ENCODE assay signal across 27 cellular contexts in the genomic region with DNA sequence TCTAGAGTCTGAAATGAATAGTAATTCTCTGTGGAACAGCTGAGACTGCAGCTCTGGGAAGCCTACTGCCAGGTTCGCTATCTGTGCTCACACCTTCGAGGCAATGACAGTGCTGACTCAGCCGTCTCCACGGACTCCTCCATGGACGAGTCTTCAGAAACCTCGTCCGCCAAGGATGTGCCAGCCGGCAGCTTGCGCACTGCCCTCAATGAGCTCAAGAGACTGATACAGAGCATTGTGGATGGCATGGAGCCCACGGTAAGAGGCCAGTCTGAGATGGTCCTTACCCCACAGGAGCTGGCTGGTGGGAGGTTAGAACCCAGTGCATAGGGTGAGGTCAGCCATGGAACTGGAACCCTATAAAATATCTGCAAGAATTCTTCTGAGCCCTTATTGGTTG.
"Had no signal": no experiment of that assay in that cellular context is flagged by ENCODE, and none has a peak within 500 bp of the region (broad histone marks: within the 10 kb centered on the region; RNA-seq: fewer than 3 reads in every experiment).

No MANE protein-coding gene starts in this region.

- H3K27me3 ChIP-seq: gastrocnemius medialis, pancreas, transverse colon had no signal

- H3K27ac ChIP-seq: gastrocnemius medialis, pancreas, prostate gland, transverse colon, WERI-Rb-1 had no signal

- H3K27me3 Mint-ChIP-seq: activated CD4-positive, alpha-beta memory T cell treated with anti-CD3 and anti-CD28 coated beads, Interleukin-2, amount 10 ng/mL, durations not matched to agents 7 days and 5 days; activated CD4-positive, alpha-beta T cell treated with anti-CD3 and anti-CD28 coated beads, Interleukin-2, amount 10 ng/mL, durations not matched to agents 7 days and 5 days; activated naive CD8-positive, alpha-beta T cell; naive thymus-derived CD8-positive, alpha-beta T cell had no signal

- ATAC-seq: activated CD4-positive, CD25-positive, alpha-beta regulatory T cell treated with anti-CD3 and anti-CD28 coated beads, Interleukin-2, amount 50 U/mL, for 24 hours; gastrocnemius medialis; naive thymus-derived CD8-positive, alpha-beta T cell; pancreas had no signal

- H3K27ac Mint-ChIP-seq: activated CD4-positive, alpha-beta memory T cell treated with anti-CD3 and anti-CD28 coated beads, Interleukin-2, amount 10 ng/mL, durations not matched to agents 7 days and 5 days; activated CD4-positive, alpha-beta T cell treated with anti-CD3 and anti-CD28 coated beads, Interleukin-2, amount 10 ng/mL, durations not matched to agents 7 days and 5 days; T-helper 1 cell treated with Interleukin-12 subunit alpha and Interleukin-12 subunit beta and Interleukin-4 antibody, amounts not matched to agents 30 μg/mL and 1 μg/mL, for 36 hours had no signal

- H3K4me3 ChIP-seq: gastrocnemius medialis, pancreas, prostate gland, transverse colon had no signal

- H3K9ac ChIP-seq: SK-N-SH had no signal

- H3K36me3 ChIP-seq: gastrocnemius medialis, pancreas, prostate gland, transverse colon had no signal

- H3K4me3 Mint-ChIP-seq: activated CD4-positive, alpha-beta memory T cell treated with anti-CD3 and anti-CD28 coated beads, Interleukin-2, amount 10 ng/mL, durations not matched to agents 7 days and 5 days; activated CD4-positive, alpha-beta T cell treated with anti-CD3 and anti-CD28 coated beads, Interleukin-2, amount 10 ng/mL, durations not matched to agents 7 days and 5 days; activated naive CD8-positive, alpha-beta T cell; naive thymus-derived CD8-positive, alpha-beta T cell; neural crest cell; T-helper 1 cell treated with Interleukin-12 subunit alpha and Interleukin-12 subunit beta and Interleukin-4 antibody, amounts not matched to agents 30 μg/mL and 1 μg/mL, for 36 hours had no signal

- H3K4me2 ChIP-seq: SK-N-SH had no signal

- H3K9me3 ChIP-seq: gastrocnemius medialis, pancreas, prostate gland, SK-N-SH, transverse colon had no signal

- H3K9me3 Mint-ChIP-seq: activated CD4-positive, alpha-beta memory T cell treated with anti-CD3 and anti-CD28 coated beads, Interleukin-2, amount 10 ng/mL, durations not matched to agents 7 days and 5 days; activated CD4-positive, alpha-beta T cell treated with anti-CD3 and anti-CD28 coated beads, Interleukin-2, amount 10 ng/mL, durations not matched to agents 7 days and 5 days; naive thymus-derived CD8-positive, alpha-beta T cell; neural crest cell; T-helper 1 cell treated with Interleukin-12 subunit alpha and Interleukin-12 subunit beta and Interleukin-4 antibody, amounts not matched to agents 30 μg/mL and 1 μg/mL, for 36 hours had no signal

- FAIRE-seq: bronchial epithelial cell, colon, islet of Langerhans, pancreas had no signal

- H3K4me1 ChIP-seq: gastrocnemius medialis, pancreas, prostate gland, transverse colon had no signal

- H3K9me2 ChIP-seq: SK-N-SH had no signal

- DNase-seq: activated CD4-positive, alpha-beta memory T cell treated with anti-CD3 and anti-CD28 coated beads, Interleukin-2, amount 10 ng/mL, durations not matched to agents 7 days and 5 days; activated CD4-positive, alpha-beta T cell treated with anti-CD3 and anti-CD28 coated beads, Interleukin-2, amount 10 ng/mL, durations not matched to agents 7 days and 5 days; activated effector memory CD4-positive, alpha-beta T cell treated with Interleukin-2 at 50 U/mL for 16 hours; activated naive CD4-positive, alpha-beta T cell treated with Interleukin-2 at 50 U/mL for 16 hours; anterior cingulate cortex; effector memory CD4-positive, alpha-beta T cell; erythroblast; gastrocnemius medialis; glutamatergic neuron; naive thymus-derived CD8-positive, alpha-beta T cell; nucleus accumbens; pancreas; retina; SK-N-SH; stimulated activated naive CD4-positive, alpha-beta T cell; SW 1271; T1000; transverse colon; WERI-Rb-1 had no signal
